ENCODE assay signal across 18 cellular contexts in the genomic region with DNA sequence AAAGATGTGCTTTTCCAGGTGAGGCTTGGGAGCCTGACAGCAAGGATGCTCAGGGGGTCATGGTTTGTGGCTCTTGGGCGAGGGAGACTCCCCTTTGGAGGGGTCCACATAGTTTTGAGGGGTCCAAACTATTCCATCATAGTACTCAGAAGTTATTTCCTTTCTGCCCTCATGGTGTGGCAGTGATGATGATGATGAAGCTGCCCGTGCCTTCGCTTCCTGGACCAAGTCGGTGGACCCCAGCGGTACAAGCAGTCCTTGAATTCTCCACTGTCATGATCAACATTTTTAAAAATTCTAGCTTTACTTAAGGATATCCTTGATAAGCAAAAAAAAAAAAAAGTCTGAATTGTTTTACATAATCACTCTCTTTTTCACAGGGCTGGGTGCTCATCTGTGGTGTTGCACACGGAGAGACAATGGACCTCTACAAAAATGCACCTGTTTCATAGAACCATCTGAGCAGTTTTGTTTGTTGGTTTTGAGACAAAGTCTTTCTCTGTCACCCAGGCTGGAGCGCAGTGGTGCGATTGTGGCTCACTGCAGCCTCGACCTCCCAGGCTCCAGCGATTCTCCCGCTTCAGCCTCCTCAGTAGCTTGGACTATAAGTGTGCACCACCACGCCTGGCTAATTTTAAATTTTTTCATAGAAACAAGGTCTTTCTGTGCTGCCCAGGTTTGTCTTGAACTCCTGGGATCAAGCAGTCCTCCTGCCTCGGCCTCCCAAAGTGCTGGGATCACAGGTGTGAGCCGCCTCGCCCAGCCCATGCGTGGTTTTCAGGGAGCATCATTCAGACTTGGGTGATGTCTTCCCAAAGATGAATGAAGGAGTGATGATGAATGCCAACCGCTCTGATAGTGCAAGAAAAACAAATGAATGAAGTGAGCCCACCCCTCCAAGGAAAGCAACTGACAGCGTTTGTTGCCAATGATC.
"Had no signal": no experiment of that assay in that cellular context is flagged by ENCODE, and none has a peak within 500 bp of the region (broad histone marks: within the 10 kb centered on the region; RNA-seq: fewer than 3 reads in every experiment).

No MANE protein-coding gene starts in this region.

- H3K27ac Mint-ChIP-seq: immature natural killer cell; nephron; stimulated activated naive B cell treated with anti-CD40 and anti-IgM and Interleukin-4, amounts not matched to agents 10 μg/mL and 1 μg/mL and 100 μg/mL, for 72 hours had no signal

- H3K36me3 Mint-ChIP-seq: immature natural killer cell; stimulated activated naive B cell treated with anti-CD40 and anti-IgM and Interleukin-4, amounts not matched to agents 10 μg/mL and 1 μg/mL and 100 μg/mL, for 72 hours had no signal

- H3K27me3 Mint-ChIP-seq: stimulated activated naive B cell treated with anti-CD40 and anti-IgM and Interleukin-4, amounts not matched to agents 10 μg/mL and 1 μg/mL and 100 μg/mL, for 72 hours; stimulated activated naive CD8-positive, alpha-beta T cell treated with anti-CD3 and anti-CD28 coated beads, Interleukin-15, amount 100 ng/mL, for 72 hours had no signal

- H3K9me3 Mint-ChIP-seq: immature natural killer cell; nephron; stimulated activated naive B cell treated with anti-CD40 and anti-IgM and Interleukin-4, amounts not matched to agents 10 μg/mL and 1 μg/mL and 100 μg/mL, for 72 hours; stimulated activated naive CD8-positive, alpha-beta T cell treated with anti-CD3 and anti-CD28 coated beads, Interleukin-15, amount 100 ng/mL, for 72 hours had no signal

- H3K4me1 ChIP-seq: esophagus squamous epithelium, gastroesophageal sphincter, transverse colon had no signal

- ATAC-seq: gastroesophageal sphincter; left cardiac atrium; mucosa of descending colon; stimulated activated naive B cell treated with anti-CD40 and anti-IgM and Interleukin-4, amounts not matched to agents 10 μg/mL and 1 μg/mL and 100 μg/mL, for 72 hours; stimulated activated naive CD8-positive, alpha-beta T cell treated with anti-CD3 and anti-CD28 coated beads, Interleukin-15, amount 100 ng/mL, for 72 hours had no signal

- H3K36me3 ChIP-seq: esophagus squamous epithelium, gastroesophageal sphincter, sigmoid colon, thoracic aorta, transverse colon had no signal

- H3K4me1 Mint-ChIP-seq: immature natural killer cell; nephron; stimulated activated naive B cell treated with anti-CD40 and anti-IgM and Interleukin-4, amounts not matched to agents 10 μg/mL and 1 μg/mL and 100 μg/mL, for 72 hours; stimulated activated naive CD8-positive, alpha-beta T cell treated with anti-CD3 and anti-CD28 coated beads, Interleukin-15, amount 100 ng/mL, for 72 hours had no signal

- H3K4me3 Mint-ChIP-seq: immature natural killer cell; nephron; stimulated activated naive B cell treated with anti-CD40 and anti-IgM and Interleukin-4, amounts not matched to agents 10 μg/mL and 1 μg/mL and 100 μg/mL, for 72 hours; stimulated activated naive CD8-positive, alpha-beta T cell treated with anti-CD3 and anti-CD28 coated beads, Interleukin-15, amount 100 ng/mL, for 72 hours had no signal

- DNase-seq: caudate nucleus; esophagus squamous epithelium; foreskin fibroblast; glutamatergic neuron; immature natural killer cell; left cardiac atrium; mesendoderm; mucosa of descending colon; sigmoid colon; stimulated activated CD4-positive, alpha-beta T cell treated with anti-CD3 and anti-CD28 coated beads, Interleukin-2, amount 100 ng/mL, for 24 hours; stimulated activated CD4-positive, alpha-beta T cell treated with anti-CD3 and anti-CD28 coated beads, Interleukin-4, amount 100 ng/mL, for 4 hours; stimulated activated naive B cell treated with anti-CD40 and anti-IgM and Interleukin-4, amounts not matched to agents 10 μg/mL and 1 μg/mL and 100 μg/mL, for 72 hours; stimulated activated naive CD8-positive, alpha-beta T cell treated with anti-CD3 and anti-CD28 coated beads, Interleukin-15, amount 100 ng/mL, for 72 hours; transverse colon had no signal

- H3K27ac ChIP-seq: esophagus squamous epithelium, gastroesophageal sphincter, sigmoid colon, skin epidermis, thoracic aorta, transverse colon had no signal

- H3K27me3 ChIP-seq: gastroesophageal sphincter, sigmoid colon, transverse colon had no signal

- H3K4me3 ChIP-seq: esophagus squamous epithelium, gastroesophageal sphincter, mucosa of descending colon, sigmoid colon, skin epidermis, thoracic aorta, transverse colon had no signal

- H3K9me3 ChIP-seq: esophagus squamous epithelium, gastroesophageal sphincter, mucosa of descending colon, sigmoid colon, thoracic aorta, transverse colon had no signal
